Comparison of ENCODE assay signal across 22 cellular contexts in the genomic region with DNA sequence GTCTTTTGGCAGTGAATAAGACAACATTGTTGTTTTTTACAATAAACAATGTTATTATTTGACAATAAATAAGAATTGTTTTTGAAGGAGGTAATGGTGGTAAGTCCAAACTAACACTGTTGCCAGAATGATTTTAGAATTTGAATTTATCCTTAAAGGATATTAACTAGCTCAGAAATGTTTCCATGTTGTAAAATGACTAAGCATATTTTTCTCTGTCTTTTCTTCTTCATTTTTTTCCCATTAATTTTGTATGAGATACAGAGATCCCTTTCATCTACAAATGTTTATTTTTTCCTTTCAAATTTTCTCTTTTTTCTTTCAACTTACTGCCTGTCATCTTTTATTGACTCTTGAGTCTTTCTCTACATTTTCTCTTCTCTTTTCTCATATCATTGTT.
"Had no signal": no experiment of that assay in that cellular context is flagged by ENCODE, and none has a peak within 500 bp of the region (broad histone marks: within the 10 kb centered on the region; RNA-seq: fewer than 3 reads in every experiment).

No MANE protein-coding gene starts in this region.

- H3K4me1 Mint-ChIP-seq: nephron progenitor cell had no signal

- H3K9me3 Mint-ChIP-seq: naive B cell, nephron progenitor cell had no signal

- H3K36me3 ChIP-seq: esophagus muscularis mucosa, heart left ventricle, right atrium auricular region, sigmoid colon, stomach, thoracic aorta, transverse colon had no signal

- H3K4me1 ChIP-seq: esophagus muscularis mucosa, heart left ventricle, right atrium auricular region, sigmoid colon, stomach, transverse colon had no signal

- H3K27ac Mint-ChIP-seq: naive B cell, nephron progenitor cell had no signal

- H3K4me3 ChIP-seq: esophagus muscularis mucosa, heart left ventricle, lung, right atrium auricular region, sigmoid colon, skin epidermis, stomach, thoracic aorta, transverse colon had no signal

- H3K9me3 ChIP-seq: esophagus muscularis mucosa, heart left ventricle, right atrium auricular region, sigmoid colon, stomach, thoracic aorta, transverse colon had no signal

- H3K4me3 Mint-ChIP-seq: naive B cell, nephron progenitor cell had no signal

- ATAC-seq: heart left ventricle, left colon, left ventricle myocardium superior had no signal

- H3K27me3 ChIP-seq: esophagus muscularis mucosa, heart left ventricle, right atrium auricular region, sigmoid colon, stomach, transverse colon had no signal

- H3K27ac ChIP-seq: epithelial cell of prostate, esophagus muscularis mucosa, heart left ventricle, right atrium auricular region, sigmoid colon, skin epidermis, stomach, thoracic aorta, transverse colon had no signal

- DNase-seq: cortex of kidney; effector memory CD4-positive, alpha-beta T cell; foreskin fibroblast; heart left ventricle; hippocampal formation; left colon; left ventricle myocardium superior; mesenchymal stem cell; naive B cell; nephron progenitor cell; sigmoid colon; stimulated activated CD4-positive, alpha-beta T cell treated with anti-CD3 and anti-CD28 coated beads, Interleukin-12 subunit alpha, Interleukin-12 subunit beta, amount 100 ng/mL, for 4 hours; stimulated activated naive CD4-positive, alpha-beta T cell; stomach; substantia nigra; transverse colon had no signal
